ENCODE assay signal across 28 cellular contexts in genomic region chr9:91744114-91744513, GRCh38.
"Had no signal": no experiment of that assay in that cellular context is flagged by ENCODE, and none has a peak within 500 bp of the region (broad histone marks: within the 10 kb centered on the region; RNA-seq: fewer than 3 reads in every experiment).

No MANE protein-coding gene starts in this region.

- H3K9ac ChIP-seq: neural progenitor cell, parathyroid adenoma had no signal

- FAIRE-seq: pancreas, small intestine had no signal

- ATAC-seq: naive thymus-derived CD4-positive, alpha-beta T cell; naive thymus-derived CD8-positive, alpha-beta T cell; natural killer cell; natural killer cell treated with Interleukin-12 subunit alpha and Interleukin-12 subunit beta and Interleukin-15 and Interleukin-18, amount 100 ng/mL, for 72 hours; pancreas; psoas muscle; right cardiac atrium; right lobe of liver; sciatic nerve had no signal

- H3K27ac ChIP-seq: neural progenitor cell, neutrophil, ovary, pancreas, parathyroid adenoma, prostate gland, psoas muscle, right atrium auricular region, right lobe of liver, sigmoid colon, skin epidermis, spleen had no signal

- H3K4me2 ChIP-seq: neural progenitor cell, smooth muscle cell had no signal

- H3K4me1 ChIP-seq: neural progenitor cell, pancreas, prostate gland, psoas muscle, right atrium auricular region, right lobe of liver, spleen had no signal

- H3K36me3 ChIP-seq: neural progenitor cell, neutrophil, ovary, pancreas, prostate gland, right atrium auricular region, right lobe of liver, sigmoid colon, spleen had no signal

- H3K79me2 ChIP-seq: parathyroid adenoma had no signal

- H3K4me3 ChIP-seq: neural progenitor cell, ovary, pancreas, prostate gland, psoas muscle, right atrium auricular region, right lobe of liver, sigmoid colon, skin epidermis, smooth muscle cell, spleen had no signal

- H3K9me3 ChIP-seq: neutrophil, ovary, pancreas, prostate gland, psoas muscle, right atrium auricular region, right lobe of liver, sigmoid colon, spleen had no signal

- DNase-seq: naive thymus-derived CD4-positive, alpha-beta T cell; naive thymus-derived CD8-positive, alpha-beta T cell; natural killer cell; nephron progenitor cell; nucleus accumbens; occipital lobe; ovary; pancreas; psoas muscle; retina; right cardiac atrium; right lobe of liver; sigmoid colon; small intestine; spleen; stimulated activated CD4-positive, alpha-beta T cell treated with anti-CD3 and anti-CD28 coated beads, Interleukin-12 subunit alpha, Interleukin-12 subunit beta, amount 100 ng/mL, for 4 hours; stimulated activated CD4-positive, alpha-beta T cell treated with anti-CD3 and anti-CD28 coated beads, Interleukin-15, amount 100 ng/mL, for 24 hours; stimulated activated CD4-positive, alpha-beta T cell treated with anti-CD3 and anti-CD28 coated beads, Interleukin-1b, Interleukin-23, amount 100 ng/mL, for 48 hours; stimulated activated CD4-positive, alpha-beta T cell treated with anti-CD3 and anti-CD28 coated beads, Interleukin-2, amount 100 ng/mL, for 24 hours had no signal

- H3K27me3 ChIP-seq: neural progenitor cell, ovary, pancreas, right atrium auricular region, right lobe of liver, sigmoid colon had no signal

- H2AFZ ChIP-seq: neural progenitor cell, parathyroid adenoma had no signal
